In genomic region chr6:142174681-142175080, GRCh38 we compare ENCODE assay signal across 36 cellular contexts. TPM values are rescaled to one million over a fixed set of nuclear protein-coding genes. Genes with fewer than 3 reads are reported as not detected.
"Had no signal": no experiment of that assay in that cellular context is flagged by ENCODE, and none has a peak within 500 bp of the region (broad histone marks: within the 10 kb centered on the region; RNA-seq: fewer than 3 reads in every experiment).

No MANE protein-coding gene starts in this region.

- H3K27me3 ChIP-seq: dorsolateral prefrontal cortex, foreskin keratinocyte, gastroesophageal sphincter, heart left ventricle, hepatocyte, left lung, sigmoid colon, testis, tibial nerve, upper lobe of right lung, uterus had no signal

- H3K79me2 ChIP-seq: hepatocyte had no signal

- H3K4me1 ChIP-seq: foreskin keratinocyte, gastroesophageal sphincter, heart left ventricle, left lung, psoas muscle, sigmoid colon, testis, tibial nerve, upper lobe of right lung, uterus had no signal

- H3K36me3 ChIP-seq: uterus had no signal

- H3K9me3 Mint-ChIP-seq: endodermal cell had no signal

- H3K27ac Mint-ChIP-seq: endodermal cell; mesothelial cell of epicardium; natural killer cell treated with Interleukin-12 subunit alpha and Interleukin-12 subunit beta and Interleukin-15 and Interleukin-18, amount 100 ng/mL, for 72 hours; stimulated activated memory B cell treated with anti-CD40 and anti-IgM and Interleukin-4, amounts not matched to agents 10 μg/mL and 1 μg/mL and 100 μg/mL, for 72 hours had no signal

- H3K9me3 ChIP-seq: testis, upper lobe of right lung, uterus had no signal

- H3K4me1 Mint-ChIP-seq: endodermal cell, mesothelial cell of epicardium, neural crest cell had no signal

- DNase-seq: dorsolateral prefrontal cortex; effector CD4-positive, alpha-beta T cell; endodermal cell; foreskin keratinocyte; heart left ventricle; left cardiac atrium; left lung; mesenchymal stem cell; mucosa of descending colon; naive B cell; nucleus accumbens; psoas muscle; right cardiac atrium; sigmoid colon; stimulated activated CD4-positive, alpha-beta T cell treated with anti-CD3 and anti-CD28 coated beads, Interleukin-4, amount 100 ng/mL, for 4 hours; stimulated activated naive CD8-positive, alpha-beta T cell treated with anti-CD3 and anti-CD28 coated beads, Interleukin-15, Interleukin-2, amounts not matched to agents 100 U/mL and 50 U/mL, for 24 hours; substantia nigra; testis; upper lobe of right lung; uterus had no signal

- H3K4me2 ChIP-seq: hepatocyte had no signal

- H3K27me3 Mint-ChIP-seq: naive B cell; natural killer cell treated with Interleukin-12 subunit alpha and Interleukin-12 subunit beta and Interleukin-15 and Interleukin-18, amount 100 ng/mL, for 72 hours; stimulated activated memory B cell treated with anti-CD40 and anti-IgM and Interleukin-4, amounts not matched to agents 10 μg/mL and 1 μg/mL and 100 μg/mL, for 72 hours had no signal

- H3K4me3 ChIP-seq: dorsolateral prefrontal cortex, gastroesophageal sphincter, heart left ventricle, hepatocyte, left lung, mucosa of descending colon, psoas muscle, sigmoid colon, testis, tibial nerve, upper lobe of right lung, uterus had no signal

- H3K27ac ChIP-seq: dorsolateral prefrontal cortex, epithelial cell of prostate, foreskin keratinocyte, gastroesophageal sphincter, heart left ventricle, hepatocyte, left lung, psoas muscle, sigmoid colon, testis, tibial nerve, upper lobe of right lung, uterus had no signal

- H2AFZ ChIP-seq: hepatocyte had no signal

- H3K4me3 Mint-ChIP-seq: endodermal cell; mesothelial cell of epicardium; naive B cell; natural killer cell treated with Interleukin-12 subunit alpha and Interleukin-12 subunit beta and Interleukin-15 and Interleukin-18, amount 100 ng/mL, for 72 hours; neural crest cell; stimulated activated memory B cell treated with anti-CD40 and anti-IgM and Interleukin-4, amounts not matched to agents 10 μg/mL and 1 μg/mL and 100 μg/mL, for 72 hours had no signal

- ATAC-seq: esophagus mucosa; foreskin keratinocyte; gastroesophageal sphincter; heart left ventricle; left cardiac atrium; left lung; mucosa of descending colon; natural killer cell treated with Interleukin-12 subunit alpha and Interleukin-12 subunit beta and Interleukin-15 and Interleukin-18, amount 100 ng/mL, for 72 hours; psoas muscle; right cardiac atrium; stimulated activated memory B cell treated with anti-CD40 and anti-IgM and Interleukin-4, amounts not matched to agents 10 μg/mL and 1 μg/mL and 100 μg/mL, for 72 hours; stimulated activated naive CD8-positive, alpha-beta T cell treated with anti-CD3 and anti-CD28 coated beads, Interleukin-15, Interleukin-2, amounts not matched to agents 100 U/mL and 50 U/mL, for 24 hours; upper lobe of right lung had no signal

RNA-seq across cellular contexts. Expression of gene NMBR, which starts 27.8 kb away (rescaled TPM):
- total RNA-seq: esophagus mucosa; fibroblast of lung; foreskin keratinocyte; gastroesophageal sphincter; kidney epithelial cell; left cardiac atrium; left lung; lower leg skin; lung microvascular endothelial cell; mucosa of descending colon; natural killer cell treated with Interleukin-12 subunit alpha and Interleukin-12 subunit beta and Interleukin-15 and Interleukin-18, amount 100 ng/mL, for 72 hours; osteocyte; psoas muscle; right cardiac atrium; sigmoid colon; skeletal muscle tissue; upper lobe of right lung had no signal
- polyA plus RNA-seq: foreskin keratinocyte, heart left ventricle, hepatocyte, psoas muscle, right cardiac atrium, sigmoid colon had no signal

RNA-seq across cellular contexts. Expression of gene GJE1, which starts 42.0 kb away (rescaled TPM):
- total RNA-seq: dorsolateral prefrontal cortex; endodermal cell; esophagus mucosa; fibroblast of lung; foreskin keratinocyte; gastroesophageal sphincter; heart left ventricle; hepatocyte; kidney epithelial cell; left cardiac atrium; left lung; lower leg skin; lung microvascular endothelial cell; mesothelial cell of epicardium; mucosa of descending colon; natural killer cell treated with Interleukin-12 subunit alpha and Interleukin-12 subunit beta and Interleukin-15 and Interleukin-18, amount 100 ng/mL, for 72 hours; neural crest cell; osteocyte; psoas muscle; renal cortical epithelial cell; right cardiac atrium; sigmoid colon; skeletal muscle tissue; testis; tibial nerve; upper lobe of right lung; uterus had no signal
- polyA plus RNA-seq: fibroblast of lung, foreskin keratinocyte, heart left ventricle, hepatocyte, psoas muscle, right cardiac atrium, sigmoid colon had no signal
